Comparison of ENCODE assay signal across 23 cellular contexts in genomic region chr22:26737262-26737661, GRCh38.
"Had no signal": no experiment of that assay in that cellular context is flagged by ENCODE, and none has a peak within 500 bp of the region (broad histone marks: within the 10 kb centered on the region; RNA-seq: fewer than 3 reads in every experiment).

No MANE protein-coding gene starts in this region.

- H3K27me3 ChIP-seq: breast epithelium, MG63, Peyer's patch, SJCRH30 had no signal

- H3K4me1 ChIP-seq: breast epithelium, Peyer's patch, SJCRH30 had no signal

- H3K9ac ChIP-seq: SK-N-SH had no signal

- H3K4me3 Mint-ChIP-seq: activated CD8-positive, alpha-beta T cell treated with anti-CD3 and anti-CD28 coated beads for 36 hours; activated naive CD4-positive, alpha-beta T cell treated with anti-CD3 and anti-CD28 coated beads, Interleukin-2, amount 50 U/mL, for 24 hours had no signal

- H3K4me2 ChIP-seq: SK-N-SH had no signal

- ATAC-seq: activated CD4-positive, CD25-positive, alpha-beta regulatory T cell treated with anti-CD3 and anti-CD28 coated beads, Interleukin-2, amount 50 U/mL, for 24 hours; activated CD8-positive, alpha-beta T cell treated with anti-CD3 and anti-CD28 coated beads for 36 hours had no signal

- H3K9me3 Mint-ChIP-seq: activated CD8-positive, alpha-beta T cell treated with anti-CD3 and anti-CD28 coated beads for 36 hours; activated naive CD4-positive, alpha-beta T cell treated with anti-CD3 and anti-CD28 coated beads, Interleukin-2, amount 50 U/mL, for 24 hours had no signal

- DNase-seq: activated CD4-positive, alpha-beta T cell treated with anti-CD3 and anti-CD28 coated beads for 4 hours; activated CD8-positive, alpha-beta memory T cell treated with anti-CD3 and anti-CD28 coated beads, Interleukin-2, amount 50 U/mL, for 4 hours; activated CD8-positive, alpha-beta T cell treated with anti-CD3 and anti-CD28 coated beads for 36 hours; activated effector memory CD4-positive, alpha-beta T cell treated with Interleukin-2 at 50 U/mL for 16 hours; activated naive CD4-positive, alpha-beta T cell; aorta; caudate nucleus; MG63; MV-4-11; NCI-H1092 treated with DMSO at 0.1 percent for 48 hours; NCI-H1436; NCI-H187; NCI-H2081; NCI-H446; NCI-H524; Peyer's patch; Right ventricle myocardium superior; SJCRH30; SK-N-SH had no signal

- H3K36me3 ChIP-seq: breast epithelium, MG63, Peyer's patch, SJCRH30 had no signal

- H3K27me3 Mint-ChIP-seq: activated CD8-positive, alpha-beta T cell treated with anti-CD3 and anti-CD28 coated beads for 36 hours; activated naive CD4-positive, alpha-beta T cell treated with anti-CD3 and anti-CD28 coated beads, Interleukin-2, amount 50 U/mL, for 24 hours had no signal

- H3K27ac ChIP-seq: breast epithelium, Peyer's patch, RWPE1, SJCRH30 had no signal

- H3K27ac Mint-ChIP-seq: activated CD8-positive, alpha-beta T cell treated with anti-CD3 and anti-CD28 coated beads for 36 hours; activated naive CD4-positive, alpha-beta T cell treated with anti-CD3 and anti-CD28 coated beads, Interleukin-2, amount 50 U/mL, for 24 hours had no signal

- H3K9me3 ChIP-seq: breast epithelium, MG63, Peyer's patch, SJCRH30, SK-N-SH had no signal

- H3K4me3 ChIP-seq: breast epithelium, MG63, Peyer's patch, SJCRH30 had no signal
